ENCODE assay signal across 15 cellular contexts in the genomic region with DNA sequence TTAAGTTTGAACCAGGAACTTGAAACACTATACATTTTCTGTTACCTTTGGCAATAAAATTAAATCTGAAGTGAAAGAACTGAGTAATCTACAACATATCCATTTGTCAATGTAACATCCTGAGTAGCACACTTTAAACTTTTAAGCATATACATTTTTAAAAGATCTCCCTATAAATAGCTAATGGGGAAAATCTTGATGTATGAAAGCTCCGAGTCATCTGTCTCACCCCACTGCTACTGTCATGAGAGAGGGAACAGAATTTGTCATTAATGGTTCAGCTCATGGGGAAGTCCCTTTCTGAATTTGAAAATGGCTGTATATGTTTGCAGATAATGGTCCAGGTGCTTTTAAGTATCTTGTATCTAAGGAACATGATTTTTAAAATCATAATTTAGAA. TPM values are rescaled to one million over a fixed set of nuclear protein-coding genes. Genes with fewer than 3 reads are reported as not detected.
DNase-seq lines count a peak whose midpoint lies in the region; ATAC-seq, FAIRE-seq and TF ChIP-seq lines count a peak whose summit lies in the region.
"Had no signal": no experiment of that assay in that cellular context is flagged by ENCODE, and none has a peak within 500 bp of the region (broad histone marks: within the 10 kb centered on the region; RNA-seq: fewer than 3 reads in every experiment).

No MANE protein-coding gene starts in this region.

- no peaks in the 10 kb centered on the region for H3K79me2 ChIP-seq in HCT116 (ENCODE audit: insufficient read depth, low read length)

- intact Hi-C loops in HCT116 (cut with micrococcal nuclease) (no loop called here), kidney (cut with DNase I) (no loop called here), transverse colon (cut with DNase I; ENCODE audit: low total_unique reads) (no loop called here)

- in situ Hi-C loops in Caki2 (cut with HindIII; ENCODE audit: low pct_unique_long_range_greater_than_20kb, low sequenced_read_pairs) (no loop called here), transverse colon (cut with MboI; ENCODE audit: low pct_ligation_motif_present in 1 of 4, low pct_unique_long_range_greater_than_20kb in 1 of 4, low sequenced_read_pairs in 3 of 4) (no loop called here)

- H3K4me1 ChIP-seq in HCT116 (ENCODE audit: control insufficient read depth in 1 of 2, insufficient read depth in 2 of 2, low read length in 2 of 2), result no peaks in the 10 kb centered on the region
- no peaks in the 10 kb centered on the region for H3K4me1 ChIP-seq in tibial nerve
- H3K4me1 ChIP-seq in kidney (ENCODE audit: control insufficient read depth in 1 of 2, insufficient read depth in 1 of 2, low read depth in 1 of 2, low read length in 2 of 2), result peaks cover 0 to 3% of the 10 kb centered on the region in 2 donors
- H3K4me1 ChIP-seq in transverse colon, result no peaks in the 10 kb centered on the region
- H3K4me1 ChIP-seq: prostate gland had no signal

- POLR2A ChIA-PET in HCT116 (lab: Charles Lee), result interaction anchor here (0.8 kb wide), 1 partner anchor 13 kb away, joined by 3 read pairs; no protein-coding TSS in a partner anchor

- ATAC-seq in GM18508 (IDR thresholded peaks at IDR 0.05; ENCODE audit: insufficient read depth, unreplicated experiment), result peak; percentile 54
- ATAC-seq in HCT116, result no peak
- ATAC-seq in HG03558 (IDR thresholded peaks at IDR 0.05; ENCODE audit: extremely low read depth, unreplicated experiment), result peak; percentile 54

- no peak for TF ChIP-seq CTCF in HCT116 (IDR thresholded peaks at IDR 0.05 in 2 of 3, conservative IDR thresholded peaks at IDR 0.05 in 1 of 3; ENCODE audit: borderline replicate concordance in 1 of 3, insufficient read depth in 1 of 3, low read depth in 2 of 3, low read length in 2 of 3)
- no peak for TF ChIP-seq CTCF in tibial nerve (IDR thresholded peaks at IDR 0.05)
- TF ChIP-seq CTCF in kidney (IDR thresholded peaks at IDR 0.05; ENCODE audit: borderline replicate concordance, extremely low read depth, insufficient read depth), result no peak
- no peak for TF ChIP-seq CTCF in transverse colon (IDR thresholded peaks at IDR 0.05)

- BruUV-seq in HCT116 (replicated peaks; lab: Mats Ljungman, UMichigan), result no TSS peak

- DNase-seq in Caki2 (ENCODE audit: low read depth) (peak; percentile 6), HCT116 (ENCODE audit: low read depth, low spot score) (no peak), NCI-H2029 (lab: John Stamatoyannopoulos, UW) (no peak), tibial nerve (ENCODE audit: low spot score in 2 of 2) (no peak), kidney (no peak), transverse colon (no peak)
- DNase-seq: DMS79 treated with DMSO at 0.1 percent for 48 hours, foreskin fibroblast, islet precursor cell, MM.1S, NCI-H446 treated with DMSO at 0.1 percent for 48 hours, T-helper 9 cell had no signal

- no peaks in the 10 kb centered on the region; the same call in 1 of the 2 replicates for H3K9me2 ChIP-seq in HCT116 (ENCODE audit: insufficient read depth)

- WGBS in tibial nerve, 2 donors, result 41 to 86% methylated on average over 1 of the region's 1 CpG
- 33 to 38% methylated on average over 1 of the region's 1 CpG for WGBS in transverse colon (ENCODE audit: low coverage in 1 of 2), 2 donors

- RAD21 ChIA-PET in HCT116 (lab: Charles Lee; ENCODE audit: low non-redundant PET in 1 of 2, low total read pairs in 2 of 2, uncharacterized antibody in 2 of 2, unreplicated experiment in 2 of 2), result interaction anchor here in 1 of 2 experiments (0.6 kb wide), 1 partner anchor 181 kb away, joined by 6 read pairs; no protein-coding TSS in a partner anchor

- H3K4me2 ChIP-seq in HCT116 (ENCODE audit: low read length), result no peak overlapping the region

- CTCF ChIA-PET in HCT116 (lab: Charles Lee), result no interaction called here

- H3K9ac ChIP-seq in HCT116 (ENCODE audit: low read length) (no peak overlapping the region), kidney (ENCODE audit: low read length in 2 of 2) (no peak overlapping the region)

- H3K9me3 ChIP-seq in HCT116 (ENCODE audit: control insufficient read depth in 1 of 2, insufficient read depth in 1 of 2, low read depth in 1 of 2, low read length in 2 of 2) (no peaks in the 10 kb centered on the region), tibial nerve (no peaks in the 10 kb centered on the region), kidney (ENCODE audit: control insufficient read depth in 1 of 2, low read length in 2 of 2) (no peaks in the 10 kb centered on the region), transverse colon (no peaks in the 10 kb centered on the region)
- H3K9me3 ChIP-seq: prostate gland had no signal

- no peak for TF ChIP-seq EP300 in tibial nerve (IDR thresholded peaks at IDR 0.05)
- TF ChIP-seq EP300 in transverse colon (IDR thresholded peaks at IDR 0.05; ENCODE audit: low read depth), result no peak

- H4K20me1 ChIP-seq in HCT116 (ENCODE audit: insufficient read depth), result no peaks in the 10 kb centered on the region

- H3K4me3 ChIP-seq in HCT116 (replicated peaks in 1 of 2; ENCODE audit: low read depth in 1 of 2, low read length in 2 of 2), result no peak overlapping the region
- H3K4me3 ChIP-seq in tibial nerve, result no peak overlapping the region
- H3K4me3 ChIP-seq in kidney (ENCODE audit: low read length in 2 of 2), result no peak overlapping the region
- no peak overlapping the region for H3K4me3 ChIP-seq in transverse colon
- H3K4me3 ChIP-seq: prostate gland had no signal

- TF ChIP-seq RAD21 in HCT116 (IDR thresholded peaks at IDR 0.05; ENCODE audit: low read depth), result no peak

- no peaks in the 10 kb centered on the region for H3K36me3 ChIP-seq in HCT116 (ENCODE audit: control insufficient read depth in 1 of 2, insufficient read depth in 2 of 2, low read length in 2 of 2)
- H3K36me3 ChIP-seq in tibial nerve, result no peaks in the 10 kb centered on the region
- H3K36me3 ChIP-seq in kidney (ENCODE audit: control insufficient read depth in 1 of 2, insufficient read depth in 2 of 2, low read length in 2 of 2), result no peaks in the 10 kb centered on the region
- H3K36me3 ChIP-seq in transverse colon, result no peaks in the 10 kb centered on the region
- H3K36me3 ChIP-seq: prostate gland had no signal

- H3K27ac ChIP-seq in HCT116 (ENCODE audit: low read depth, low read length), result no peak overlapping the region
- H3K27ac ChIP-seq in tibial nerve, result no peak overlapping the region
- H3K27ac ChIP-seq in kidney (ENCODE audit: low read depth in 2 of 2, low read length in 2 of 2), result no peak overlapping the region
- no peak overlapping the region for H3K27ac ChIP-seq in transverse colon
- H3K27ac ChIP-seq: prostate gland had no signal

- TF ChIP-seq POLR2A in HCT116 (IDR thresholded peaks at IDR 0.05; ENCODE audit: borderline replicate concordance, extremely low read depth, insufficient read depth, insufficient read length) (no peak), tibial nerve (IDR thresholded peaks at IDR 0.05) (no peak), transverse colon (IDR thresholded peaks at IDR 0.05) (no peak)

- peak overlapping the region; percentile 35 for H2AFZ ChIP-seq in HCT116 (ENCODE audit: low read depth, low read length, poor library complexity, severe bottlenecking)

- no peak for FAIRE-seq in kidney (lab: Jason Lieb, UNC)

- H3K27me3 ChIP-seq in HCT116 (ENCODE audit: insufficient read depth, low read length) (no peaks in the 10 kb centered on the region), tibial nerve (no peaks in the 10 kb centered on the region), transverse colon (no peaks in the 10 kb centered on the region)

TF ChIP-seq in HCT116, 20 proteins besides CTCF, POLR2A, EP300 and RAD21:
- TF ChIP-seq CEBPB (IDR thresholded peaks at IDR 0.05; ENCODE audit: low read depth) (no peak), ZFX (IDR thresholded peaks at IDR 0.05) (no peak), CBX3 (IDR thresholded peaks at IDR 0.05; ENCODE audit: low read depth) (no peak), EGR1 (IDR thresholded peaks at IDR 0.05; ENCODE audit: low read depth) (no peak), TCF7L2 (IDR thresholded peaks at IDR 0.05; ENCODE audit: borderline replicate concordance, extremely low read depth, insufficient read depth, insufficient read length) (no peak), POLR2AphosphoS5 (IDR thresholded peaks at IDR 0.05; ENCODE audit: low read depth, low read length) (no peak), SIN3A (IDR thresholded peaks at IDR 0.05; ENCODE audit: low read depth) (no peak), ELF1 (IDR thresholded peaks at IDR 0.05; ENCODE audit: borderline replicate concordance, low read depth) (no peak)
- TF ChIP-seq, protein P1, sequence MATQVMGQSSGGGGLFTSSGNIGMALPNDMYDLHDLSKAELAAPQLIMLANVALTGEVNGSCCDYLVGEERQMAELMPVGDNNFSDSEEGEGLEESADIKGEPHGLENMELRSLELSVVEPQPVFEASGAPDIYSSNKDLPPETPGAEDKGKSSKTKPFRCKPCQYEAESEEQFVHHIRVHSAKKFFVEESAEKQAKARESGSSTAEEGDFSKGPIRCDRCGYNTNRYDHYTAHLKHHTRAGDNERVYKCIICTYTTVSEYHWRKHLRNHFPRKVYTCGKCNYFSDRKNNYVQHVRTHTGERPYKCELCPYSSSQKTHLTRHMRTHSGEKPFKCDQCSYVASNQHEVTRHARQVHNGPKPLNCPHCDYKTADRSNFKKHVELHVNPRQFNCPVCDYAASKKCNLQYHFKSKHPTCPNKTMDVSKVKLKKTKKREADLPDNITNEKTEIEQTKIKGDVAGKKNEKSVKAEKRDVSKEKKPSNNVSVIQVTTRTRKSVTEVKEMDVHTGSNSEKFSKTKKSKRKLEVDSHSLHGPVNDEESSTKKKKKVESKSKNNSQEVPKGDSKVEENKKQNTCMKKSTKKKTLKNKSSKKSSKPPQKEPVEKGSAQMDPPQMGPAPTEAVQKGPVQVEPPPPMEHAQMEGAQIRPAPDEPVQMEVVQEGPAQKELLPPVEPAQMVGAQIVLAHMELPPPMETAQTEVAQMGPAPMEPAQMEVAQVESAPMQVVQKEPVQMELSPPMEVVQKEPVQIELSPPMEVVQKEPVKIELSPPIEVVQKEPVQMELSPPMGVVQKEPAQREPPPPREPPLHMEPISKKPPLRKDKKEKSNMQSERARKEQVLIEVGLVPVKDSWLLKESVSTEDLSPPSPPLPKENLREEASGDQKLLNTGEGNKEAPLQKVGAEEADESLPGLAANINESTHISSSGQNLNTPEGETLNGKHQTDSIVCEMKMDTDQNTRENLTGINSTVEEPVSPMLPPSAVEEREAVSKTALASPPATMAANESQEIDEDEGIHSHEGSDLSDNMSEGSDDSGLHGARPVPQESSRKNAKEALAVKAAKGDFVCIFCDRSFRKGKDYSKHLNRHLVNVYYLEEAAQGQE (IDR thresholded peaks at IDR 0.05; ENCODE audit: low read depth), result no peak
- TF ChIP-seq, protein P2, sequence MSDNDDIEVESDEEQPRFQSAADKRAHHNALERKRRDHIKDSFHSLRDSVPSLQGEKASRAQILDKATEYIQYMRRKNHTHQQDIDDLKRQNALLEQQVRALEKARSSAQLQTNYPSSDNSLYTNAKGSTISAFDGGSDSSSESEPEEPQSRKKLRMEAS (IDR thresholded peaks at IDR 0.05), result no peak
TF ChIP-seq in HCT116: peak in this region for 0.

RNA-seq across cellular contexts. Expression of a gene that starts 55.2 kb away (rescaled TPM):
- not detected in 2 replicates for total RNA-seq in Caki2 (2014; rRNA removed; shearing (Covaris generic); ENCODE audit: low replicate concordance)
- not detected for total RNA-seq in HCT116 (2021; ENCODE audit: unreplicated experiment)
- not detected in 2 replicates for polyA plus RNA-seq in HCT116 (2012)
- not detected for total RNA-seq in tibial nerve
- not detected for total RNA-seq in kidney
- polyA plus RNA-seq in kidney (ENCODE audit: insufficient read depth, low read depth, low replicate concordance), result not detected
- not detected for total RNA-seq in transverse colon
- total RNA-seq: prostate gland had no signal
